ENCODE assay signal across 21 cellular contexts in genomic region chr11:129489254-129489653, GRCh38.
"Had no signal": no experiment of that assay in that cellular context is flagged by ENCODE, and none has a peak within 500 bp of the region (broad histone marks: within the 10 kb centered on the region; RNA-seq: fewer than 3 reads in every experiment).

No MANE protein-coding gene starts in this region.

- H3K4me1 Mint-ChIP-seq: immature natural killer cell; naive thymus-derived CD8-positive, alpha-beta T cell; neural crest cell had no signal

- H3K27me3 ChIP-seq: right atrium auricular region, sigmoid colon, suprapubic skin, thyroid gland, uterus had no signal

- H3K4me3 Mint-ChIP-seq: endodermal cell; immature natural killer cell; naive thymus-derived CD8-positive, alpha-beta T cell; neural crest cell; type B pancreatic cell had no signal

- DNase-seq: effector CD4-positive, alpha-beta T cell; endodermal cell; immature natural killer cell; kidney; left colon; left ventricle myocardium superior; naive thymus-derived CD8-positive, alpha-beta T cell; posterior cingulate gyrus; sigmoid colon; stimulated activated CD4-positive, alpha-beta T cell treated with anti-CD3 and anti-CD28 coated beads, Interleukin-12 subunit alpha, Interleukin-12 subunit beta, amount 100 ng/mL, for 4 hours; stimulated activated naive CD4-positive, alpha-beta T cell; thyroid gland; uterus had no signal

- H3K36me3 ChIP-seq: right atrium auricular region, sigmoid colon, suprapubic skin, thyroid gland, uterus had no signal

- H3K4me1 ChIP-seq: right atrium auricular region, sigmoid colon, suprapubic skin, thyroid gland, uterus had no signal

- H3K9me3 Mint-ChIP-seq: type B pancreatic cell had no signal

- H3K27ac Mint-ChIP-seq: endodermal cell; immature natural killer cell; naive thymus-derived CD8-positive, alpha-beta T cell; type B pancreatic cell had no signal

- H3K27ac ChIP-seq: coronary artery, right atrium auricular region, sigmoid colon, skin epidermis, suprapubic skin, thyroid gland, uterus had no signal

- H3K9me3 ChIP-seq: mucosa of descending colon, right atrium auricular region, sigmoid colon, suprapubic skin, thyroid gland, uterus had no signal

- H3K4me3 ChIP-seq: coronary artery, lung, mucosa of descending colon, right atrium auricular region, sigmoid colon, skin epidermis, suprapubic skin, thyroid gland, uterus had no signal

- ATAC-seq: left ventricle myocardium superior; naive thymus-derived CD8-positive, alpha-beta T cell had no signal
